ENCODE assay signal across 13 cellular contexts in genomic region chr11:125679397-125679796, GRCh38. TPM values are rescaled to one million over a fixed set of nuclear protein-coding genes. Genes with fewer than 3 reads are reported as not detected.
A peak's percentile ranks its signal among the peaks of the same experiment; 100 is the strongest.
DNase-seq lines count a peak whose midpoint lies in the region; ATAC-seq and TF ChIP-seq lines count a peak whose summit lies in the region.
"Had no signal": no experiment of that assay in that cellular context is flagged by ENCODE, and none has a peak within 500 bp of the region (broad histone marks: within the 10 kb centered on the region; RNA-seq: fewer than 3 reads in every experiment).

No MANE protein-coding gene starts in this region.

- H3K4me1 ChIP-seq in GM23248 (ENCODE audit: insufficient read depth) (no peaks in the 10 kb centered on the region), mesendoderm (ENCODE audit: control insufficient read depth, low read depth, low read length) (peaks cover 2% of the 10 kb centered on the region)
- H3K4me1 ChIP-seq: SJSA1 had no signal

- in situ Hi-C loops in GM23248 (cut with MboI): no loop called here
- in situ Hi-C loops in SK-MEL-5 (cut with HindIII; ENCODE audit: low pct_unique_long_range_greater_than_20kb, low sequenced_read_pairs): no loop called here
- in situ Hi-C loops in GM13976 (cut with MboI; ENCODE audit: low sequenced_read_pairs, unreplicated experiment): no loop called here

- H3K23ac ChIP-seq in mesendoderm (ENCODE audit: low read length): no peak overlapping the region

- no peak overlapping the region for H4K5ac ChIP-seq in mesendoderm (ENCODE audit: low read length)

- no peaks in the 10 kb centered on the region for H3F3A ChIP-seq in GM23248 (ENCODE audit: insufficient read depth)

- H3K9me2 ChIP-seq in GM23248 (ENCODE audit: insufficient read depth): no peaks in the 10 kb centered on the region

- H3K9me3 ChIP-seq in GM23248 (ENCODE audit: low read depth): no peaks in the 10 kb centered on the region
- H3K9me3 ChIP-seq: SJSA1 had no signal

- H3K9ac ChIP-seq in GM23248 (no peak overlapping the region), mesendoderm (ENCODE audit: low read length) (no peak overlapping the region)

- WGBS in GM23248 (ENCODE audit: low coverage in 1 of 2, low lambda C conversion rate in 2 of 2, missing lambda C conversion rate in 2 of 2), 2 experiments: 98 to 99% methylated on average over 4 of the region's 4 CpGs
- WGBS in mesendoderm (ENCODE audit: extremely low coverage, insufficient coverage, low lambda C conversion rate): no CpG with 5 or more reads among the region's 4 CpGs

- H2BK120ac ChIP-seq in mesendoderm (ENCODE audit: low read depth, low read length): no peak overlapping the region

- H3K27ac ChIP-seq in GM23248 (no peak overlapping the region), mesendoderm (ENCODE audit: low read depth, low read length) (no peak overlapping the region)
- H3K27ac ChIP-seq: SJSA1 had no signal

- H4K20me1 ChIP-seq in GM23248 (ENCODE audit: insufficient read depth): no peaks in the 10 kb centered on the region

- H2BK15ac ChIP-seq in mesendoderm (replicated peaks; ENCODE audit: low read depth): no peak overlapping the region

- no peaks in the 10 kb centered on the region for H3K79me1 ChIP-seq in mesendoderm (ENCODE audit: low read length)

- H3K27me3 ChIP-seq in GM23248 (replicated peaks; ENCODE audit: insufficient read depth) (no peaks in the 10 kb centered on the region), mesendoderm (ENCODE audit: insufficient read depth, low read length, poor library complexity) (no peaks in the 10 kb centered on the region)
- H3K27me3 ChIP-seq: SJSA1 had no signal

- H2AK5ac ChIP-seq in mesendoderm (ENCODE audit: low read length): no peak overlapping the region

- H3K56ac ChIP-seq in mesendoderm (ENCODE audit: low read length): no peak overlapping the region

- no peak overlapping the region for H3K4me3 ChIP-seq in GM23248
- no peak overlapping the region for H3K4me3 ChIP-seq in mesendoderm (ENCODE audit: low read length)
- H3K4me3 ChIP-seq: SJSA1 had no signal

- TF ChIP-seq CTCF in GM13976 (IDR thresholded peaks at IDR 0.05; ENCODE audit: borderline replicate concordance, control extremely low read depth, extremely low read depth, insufficient read depth, missing control alignments): no peak

- no peaks in the 10 kb centered on the region for H3K36me3 ChIP-seq in GM23248 (ENCODE audit: low read depth)
- peaks cover 3% of the 10 kb centered on the region for H3K36me3 ChIP-seq in mesendoderm (ENCODE audit: control insufficient read depth, insufficient read depth, low read length)
- H3K36me3 ChIP-seq: SJSA1 had no signal

- peak; percentile 7 to 16 for DNase-seq in AML-193 (lab: John Stamatoyannopoulos, UW)
- DNase-seq in GM23248: peak; percentile 39
- peak; percentile 22 for DNase-seq in SK-MEL-5 (ENCODE audit: low read depth, low spot score)
- DNase-seq in germinal center (ENCODE audit: low spot score): peak; percentile 14
- no peak for DNase-seq in GM13976 (ENCODE audit: low spot score)
- DNase-seq in NCI-H748 (lab: John Stamatoyannopoulos, UW; ENCODE audit: unreplicated experiment): no peak
- no peak for DNase-seq in mesendoderm
- DNase-seq: aorta, NCI-H345 had no signal

- no peak overlapping the region for H3K4ac ChIP-seq in mesendoderm (ENCODE audit: low read depth, low read length)

- H3K4me2 ChIP-seq in GM23248 (ENCODE audit: unreplicated experiment) (no peak overlapping the region), mesendoderm (ENCODE audit: low read length) (no peak overlapping the region)

- no peak overlapping the region for H3K18ac ChIP-seq in mesendoderm (ENCODE audit: low read length)

- no peak for ATAC-seq in HG03159 (IDR thresholded peaks at IDR 0.05; ENCODE audit: unreplicated experiment)

- no peak overlapping the region for H4K8ac ChIP-seq in mesendoderm (ENCODE audit: low read depth, low read length)

- H2AFZ ChIP-seq in GM23248: no peak overlapping the region

- H3K79me2 ChIP-seq in GM23248 (ENCODE audit: insufficient read depth) (no peaks in the 10 kb centered on the region), mesendoderm (ENCODE audit: control insufficient read depth, insufficient read depth, low read length) (no peaks in the 10 kb centered on the region)

- no peak overlapping the region for H2BK5ac ChIP-seq in mesendoderm (ENCODE audit: low read length)

RNA-seq across cellular contexts. Expression of gene ACRV1, which starts 1.2 kb away (rescaled TPM):
- not detected in 2 replicates for total RNA-seq in GM23248 (2014; rRNA removed; shearing (Covaris generic))
- 0.10 and 0.22 TPM in 2 replicates for polyA plus RNA-seq in GM23248 (2016; fragmentation: Nextera tagmentation; extraction: Ambion mirVana)
- not detected in 2 replicates for total RNA-seq in SK-MEL-5 (2014; rRNA removed; shearing (Covaris generic))
- polyA plus RNA-seq in SK-MEL-5 (2015; cell fraction: cytosol; rRNA removed): not detected in 2 replicates
- not detected in 2 replicates for polyA plus RNA-seq in SK-MEL-5 (2015; cell fraction: nucleus; rRNA removed)
- 0.01 TPM for polyA plus RNA-seq in mesendoderm (2013, experiment 1 of 2)
- 0.06 TPM for polyA plus RNA-seq in mesendoderm (2013, experiment 2 of 2)
- total RNA-seq: aorta, LHCN-M2, mucosa of gallbladder, SJSA1 had no signal
- polyA plus RNA-seq: aorta had no signal

RNA-seq across cellular contexts. Expression of gene CHEK1, which starts 54.4 kb away (rescaled TPM):
- 16.8 and 23.4 TPM in 2 replicates for total RNA-seq in GM23248 (2014; rRNA removed; shearing (Covaris generic))
- polyA plus RNA-seq in GM23248 (2016; fragmentation: Nextera tagmentation; extraction: Ambion mirVana): 15.1 and 16.8 TPM in 2 replicates
- total RNA-seq in SK-MEL-5 (2014; rRNA removed; shearing (Covaris generic)): 21.8 and 25.0 TPM in 2 replicates
- 20.9 and 21.8 TPM in 2 replicates for polyA plus RNA-seq in SK-MEL-5 (2015; cell fraction: cytosol; rRNA removed)
- 32.1 and 51.4 TPM in 2 replicates for polyA plus RNA-seq in SK-MEL-5 (2015; cell fraction: nucleus; rRNA removed)
- polyA plus RNA-seq in mesendoderm (2013, experiment 1 of 2): 84.7 TPM
- 83.7 TPM for polyA plus RNA-seq in mesendoderm (2013, experiment 2 of 2)

Comparison
In these comparisons a context has a peak if more than half of its experiments do, and no peak if none do; other contexts are left out.
1. DNase-seq: peak in AML-193 (2 of 2), GM23248 (single experiment), SK-MEL-5 (single experiment) and germinal center (single experiment); none in GM13976 (single experiment), NCI-H748 (single experiment) and mesendoderm (single experiment).